25 cellular contexts compared by ENCODE assay signal in genomic region chr7:153276394-153276793, GRCh38.
"Had no signal": no experiment of that assay in that cellular context is flagged by ENCODE, and none has a peak within 500 bp of the region (broad histone marks: within the 10 kb centered on the region; RNA-seq: fewer than 3 reads in every experiment).

No MANE protein-coding gene starts in this region.

- ATAC-seq: effector memory CD8-positive, alpha-beta T cell; esophagus mucosa; gastrocnemius medialis; heart right ventricle; left cardiac atrium; left lung; left ventricle myocardium superior; lower lobe of right lung; naive thymus-derived CD4-positive, alpha-beta T cell had no signal

- FAIRE-seq: endometrium, keratinocyte had no signal

- H3K36me3 ChIP-seq: colonic mucosa, esophagus squamous epithelium, gastrocnemius medialis, heart right ventricle, left lung, lower lobe of right lung had no signal

- H3K9me3 ChIP-seq: colonic mucosa, gastrocnemius medialis had no signal

- H3K4me3 ChIP-seq: colonic mucosa, esophagus squamous epithelium, gastrocnemius medialis, heart right ventricle, left lung, lower lobe of right lung had no signal

- DNase-seq: colonic mucosa; cortex of kidney; effector CD8-positive, alpha-beta T cell; effector memory CD8-positive, alpha-beta T cell; endodermal cell; erythroblast; esophagus squamous epithelium; foreskin fibroblast; foreskin melanocyte; gastrocnemius medialis; glutamatergic neuron; head of caudate nucleus; heart right ventricle; hippocampal formation; left cardiac atrium; left lung; left ventricle myocardium superior; lower lobe of right lung; mesendoderm; midbrain; naive thymus-derived CD4-positive, alpha-beta T cell had no signal

- H3K27me3 ChIP-seq: colonic mucosa, esophagus squamous epithelium, gastrocnemius medialis, heart right ventricle, left lung had no signal

- H3K4me1 ChIP-seq: colonic mucosa, esophagus squamous epithelium, gastrocnemius medialis, heart right ventricle, left lung, lower lobe of right lung had no signal

- H3K27ac ChIP-seq: colonic mucosa, epithelial cell of prostate, esophagus squamous epithelium, gastrocnemius medialis, heart right ventricle, left lung, lower lobe of right lung had no signal
